Comparison of ENCODE assay signal across 29 cellular contexts in genomic region chr21:38622081-38622826, GRCh38.
"Had no signal": no experiment of that assay in that cellular context is flagged by ENCODE, and none has a peak within 500 bp of the region (broad histone marks: within the 10 kb centered on the region; RNA-seq: fewer than 3 reads in every experiment).

No MANE protein-coding gene starts in this region.

- H3K79me2 ChIP-seq: parathyroid adenoma had no signal

- H3K4me1 ChIP-seq: breast epithelium, gastroesophageal sphincter, parathyroid adenoma, psoas muscle, tibial nerve had no signal

- ATAC-seq: activated CD4-positive, CD25-positive, alpha-beta regulatory T cell treated with anti-CD3 and anti-CD28 coated beads, Interleukin-2, amount 50 U/mL, for 24 hours; gastroesophageal sphincter; left colon; naive thymus-derived CD4-positive, alpha-beta T cell; psoas muscle had no signal

- FAIRE-seq: colon, kidney, TTC549 had no signal

- DNase-seq: activated CD4-positive, alpha-beta T cell treated with anti-CD3 and anti-CD28 coated beads for 48 hours; activated CD4-positive, alpha-beta T cell treated with anti-CD3 and anti-CD28 coated beads, Interleukin-2, amount 50 U/mL, for 48 hours; activated CD8-positive, alpha-beta memory T cell treated with anti-CD3 and anti-CD28 coated beads for 24 hours; activated effector memory CD4-positive, alpha-beta T cell treated with anti-CD3 and anti-CD28 coated beads, Interleukin-2, amount 50 U/mL, for 16 hours; activated naive CD4-positive, alpha-beta T cell treated with anti-CD3 and anti-CD28 coated beads, Interleukin-2, amount 10 ng/mL, durations not matched to agents 7 days and 5 days; activated naive CD8-positive, alpha-beta T cell treated with anti-CD3 and anti-CD28 coated beads, Interleukin-2, amount 10 ng/mL, durations not matched to agents 7 days and 5 days; dermis blood vessel endothelial cell; effector CD4-positive, alpha-beta T cell; hypothalamus; immature natural killer cell; kidney; left colon; naive thymus-derived CD4-positive, alpha-beta T cell; nucleus accumbens; psoas muscle; stimulated activated CD4-positive, alpha-beta T cell treated with anti-CD3 and anti-CD28 coated beads, Interleukin-15, amount 100 ng/mL, for 24 hours; stimulated activated CD4-positive, alpha-beta T cell treated with anti-CD3 and anti-CD28 coated beads, Interleukin-2, amount 100 ng/mL, for 24 hours; stimulated activated naive CD4-positive, alpha-beta T cell; T-helper 9 cell had no signal

- H3K9ac ChIP-seq: parathyroid adenoma had no signal

- H3K4me3 ChIP-seq: breast epithelium, gastroesophageal sphincter, psoas muscle, tibial nerve had no signal

- H3K27me3 Mint-ChIP-seq: activated naive CD4-positive, alpha-beta T cell treated with anti-CD3 and anti-CD28 coated beads, Interleukin-2, amount 10 ng/mL, durations not matched to agents 7 days and 5 days had no signal

- H3K4me1 Mint-ChIP-seq: activated naive CD4-positive, alpha-beta T cell treated with anti-CD3 and anti-CD28 coated beads, Interleukin-2, amount 10 ng/mL, durations not matched to agents 7 days and 5 days; immature natural killer cell; naive thymus-derived CD4-positive, alpha-beta T cell had no signal

- H3K36me3 Mint-ChIP-seq: activated naive CD4-positive, alpha-beta T cell treated with anti-CD3 and anti-CD28 coated beads, Interleukin-2, amount 10 ng/mL, durations not matched to agents 7 days and 5 days; activated naive CD8-positive, alpha-beta T cell treated with anti-CD3 and anti-CD28 coated beads, Interleukin-2, amount 10 ng/mL, durations not matched to agents 7 days and 5 days; immature natural killer cell; mesothelial cell of epicardium; naive thymus-derived CD4-positive, alpha-beta T cell had no signal

- H3K27ac Mint-ChIP-seq: activated naive CD4-positive, alpha-beta T cell treated with anti-CD3 and anti-CD28 coated beads, Interleukin-2, amount 10 ng/mL, durations not matched to agents 7 days and 5 days; activated naive CD8-positive, alpha-beta T cell treated with anti-CD3 and anti-CD28 coated beads, Interleukin-2, amount 10 ng/mL, durations not matched to agents 7 days and 5 days; immature natural killer cell; mesothelial cell of epicardium; naive thymus-derived CD4-positive, alpha-beta T cell; T-helper 1 cell treated with Interleukin-12 subunit alpha and Interleukin-12 subunit beta and Interleukin-4 antibody, amounts not matched to agents 30 μg/mL and 1 μg/mL, for 36 hours had no signal

- H3K27ac ChIP-seq: breast epithelium, gastroesophageal sphincter, parathyroid adenoma, psoas muscle, tibial nerve, WERI-Rb-1 had no signal

- H2AFZ ChIP-seq: parathyroid adenoma had no signal

- H3K9me3 ChIP-seq: breast epithelium, gastroesophageal sphincter, psoas muscle, tibial nerve had no signal

- H3K4me3 Mint-ChIP-seq: activated naive CD4-positive, alpha-beta T cell treated with anti-CD3 and anti-CD28 coated beads, Interleukin-2, amount 10 ng/mL, durations not matched to agents 7 days and 5 days; activated naive CD8-positive, alpha-beta T cell treated with anti-CD3 and anti-CD28 coated beads, Interleukin-2, amount 10 ng/mL, durations not matched to agents 7 days and 5 days; immature natural killer cell; mesothelial cell of epicardium; naive thymus-derived CD4-positive, alpha-beta T cell; T-helper 1 cell treated with Interleukin-12 subunit alpha and Interleukin-12 subunit beta and Interleukin-4 antibody, amounts not matched to agents 30 μg/mL and 1 μg/mL, for 36 hours had no signal

- H3K9me3 Mint-ChIP-seq: activated naive CD4-positive, alpha-beta T cell treated with anti-CD3 and anti-CD28 coated beads, Interleukin-2, amount 10 ng/mL, durations not matched to agents 7 days and 5 days; activated naive CD8-positive, alpha-beta T cell treated with anti-CD3 and anti-CD28 coated beads, Interleukin-2, amount 10 ng/mL, durations not matched to agents 7 days and 5 days; immature natural killer cell; mesothelial cell of epicardium; T-helper 1 cell treated with Interleukin-12 subunit alpha and Interleukin-12 subunit beta and Interleukin-4 antibody, amounts not matched to agents 30 μg/mL and 1 μg/mL, for 36 hours had no signal

- H3K36me3 ChIP-seq: breast epithelium, gastroesophageal sphincter, tibial nerve, WERI-Rb-1 had no signal

- H3K27me3 ChIP-seq: breast epithelium, gastroesophageal sphincter, tibial nerve had no signal
